19 cellular contexts compared by ENCODE assay signal in genomic region chr4:40586034-40586433, GRCh38. TPM values are rescaled to one million over a fixed set of nuclear protein-coding genes. Genes with fewer than 3 reads are reported as not detected.
DNase-seq lines count a peak whose midpoint lies in the region; ATAC-seq, FAIRE-seq and TF ChIP-seq lines count a peak whose summit lies in the region.
"Had no signal": no experiment of that assay in that cellular context is flagged by ENCODE, and none has a peak within 500 bp of the region (broad histone marks: within the 10 kb centered on the region; RNA-seq: fewer than 3 reads in every experiment).

No MANE protein-coding gene starts in this region.

- peak overlapping the region; percentile 31 for H3K27ac Mint-ChIP-seq in Calu3 (ENCODE audit: unreplicated experiment)
- H3K27ac Mint-ChIP-seq in natural killer cell treated with Interleukin-12 subunit alpha and Interleukin-12 subunit beta and Interleukin-15 and Interleukin-18, amount 100 ng/mL, for 72 hours = peak overlapping the region in 1 of 2 donors; percentile 52
- H3K27ac Mint-ChIP-seq: activated B cell treated with CpG ODN at 0.5 μM for 24 hours had no signal

- H3K36me3 ChIP-seq in bronchial epithelial cell (ENCODE audit: control insufficient read depth, insufficient read depth, low read length) = no peaks in the 10 kb centered on the region
- H3K36me3 ChIP-seq: colonic mucosa, Peyer's patch had no signal

- TF ChIP-seq CTCF in Calu3 (IDR thresholded peaks at IDR 0.05; ENCODE audit: unreplicated experiment) (no peak), bronchial epithelial cell (IDR thresholded peaks at IDR 0.05; ENCODE audit: insufficient read depth, low read length, severe bottlenecking) (no peak)

- no peaks in the 10 kb centered on the region for H3K27me3 Mint-ChIP-seq in Calu3 (ENCODE audit: unreplicated experiment)
- H3K27me3 Mint-ChIP-seq in natural killer cell treated with Interleukin-12 subunit alpha and Interleukin-12 subunit beta and Interleukin-15 and Interleukin-18, amount 100 ng/mL, for 72 hours = peaks cover 15 to 20% of the 10 kb centered on the region in 2 donors
- H3K27me3 Mint-ChIP-seq: activated B cell treated with CpG ODN at 0.5 μM for 24 hours had no signal

- no peak overlapping the region for H3K4me3 ChIP-seq in bronchial epithelial cell (ENCODE audit: low read depth, low read length)
- H3K4me3 ChIP-seq: colonic mucosa, heart right ventricle, Peyer's patch had no signal

- H3K27me3 ChIP-seq in bronchial epithelial cell (ENCODE audit: control insufficient read depth, insufficient read depth, low read length) = no peaks in the 10 kb centered on the region
- H3K27me3 ChIP-seq: colonic mucosa, Peyer's patch had no signal

- no peak for FAIRE-seq in bronchial epithelial cell (lab: Jason Lieb, UNC)
- FAIRE-seq: kidney had no signal

- H3K9me3 Mint-ChIP-seq in Calu3 (ENCODE audit: low read depth, unreplicated experiment) = no peaks in the 10 kb centered on the region
- no peaks in the 10 kb centered on the region for H3K9me3 Mint-ChIP-seq in natural killer cell treated with Interleukin-12 subunit alpha and Interleukin-12 subunit beta and Interleukin-15 and Interleukin-18, amount 100 ng/mL, for 72 hours
- H3K9me3 Mint-ChIP-seq: activated B cell treated with CpG ODN at 0.5 μM for 24 hours had no signal

- H3K36me3 Mint-ChIP-seq in Calu3 (ENCODE audit: insufficient read depth, unreplicated experiment) = peaks cover 18% of the 10 kb centered on the region
- H3K36me3 Mint-ChIP-seq in natural killer cell treated with Interleukin-12 subunit alpha and Interleukin-12 subunit beta and Interleukin-15 and Interleukin-18, amount 100 ng/mL, for 72 hours = no peaks in the 10 kb centered on the region

- peak; percentile 50 to 69 for ATAC-seq in natural killer cell treated with Interleukin-12 subunit alpha and Interleukin-12 subunit beta and Interleukin-15 and Interleukin-18, amount 100 ng/mL, for 72 hours
- ATAC-seq in GM18520 (IDR thresholded peaks at IDR 0.05; ENCODE audit: unreplicated experiment) = no peak

- DNase-seq in Calu3 (no peak), NCI-H226 (peak; percentile 31), bronchial epithelial cell (ENCODE audit: low read depth) (peak; percentile 68), SK-N-DZ (ENCODE audit: low spot score) (no peak), NCI-H1694 (lab: John Stamatoyannopoulos, UW) (no peak), GDM1 (lab: John Stamatoyannopoulos, UW) (no peak)
- no peak for DNase-seq in natural killer cell treated with Interleukin-12 subunit alpha and Interleukin-12 subunit beta and Interleukin-15 and Interleukin-18, amount 100 ng/mL, for 72 hours (ENCODE audit: low spot score)
- DNase-seq: activated B cell treated with CpG ODN at 0.5 μM for 24 hours, colonic mucosa, GOT3, heart right ventricle, Karpas-422, kidney, midbrain, NCI-H187 treated with DMSO at 0.1 percent for 48 hours, NCI-H524, Peyer's patch, right cardiac atrium had no signal

- intact Hi-C loops in Calu3 (cut with micrococcal nuclease; ENCODE audit: unreplicated experiment) = no loop called here

- no peak overlapping the region for H3K4me3 Mint-ChIP-seq in Calu3 (ENCODE audit: low read depth, unreplicated experiment)
- H3K4me3 Mint-ChIP-seq in natural killer cell treated with Interleukin-12 subunit alpha and Interleukin-12 subunit beta and Interleukin-15 and Interleukin-18, amount 100 ng/mL, for 72 hours = no peak overlapping the region
- H3K4me3 Mint-ChIP-seq: activated B cell treated with CpG ODN at 0.5 μM for 24 hours had no signal

- peaks cover 40% of the 10 kb centered on the region for H3K4me1 Mint-ChIP-seq in Calu3 (ENCODE audit: low read depth, unreplicated experiment)
- peaks cover 0 to 7% of the 10 kb centered on the region in 2 donors for H3K4me1 Mint-ChIP-seq in natural killer cell treated with Interleukin-12 subunit alpha and Interleukin-12 subunit beta and Interleukin-15 and Interleukin-18, amount 100 ng/mL, for 72 hours (ENCODE audit: low read depth in 2 of 2)
- H3K4me1 Mint-ChIP-seq: activated B cell treated with CpG ODN at 0.5 μM for 24 hours had no signal

- no TSS peak for BruUV-seq in Calu3 (replicated peaks; lab: Mats Ljungman, UMichigan)

- CTCF ChIA-PET in Calu3 (lab: Charles Lee) = interaction anchor here (0.6 kb wide), 1 partner anchor 136 kb away, joined by 10 read pairs; no protein-coding TSS in a partner anchor

RNA-seq across cellular contexts. Expression of gene RBM47, which starts 43.6 kb away (rescaled TPM):
- 86.6 and 106 TPM in 2 replicates for total RNA-seq in Calu3 (2022)
- 35.0 and 42.9 TPM in 2 replicates for total RNA-seq in bronchial epithelial cell
- 10 to 100 TPM in 1 of 2 donors, 1 to 10 TPM in 1; 8.5 to 15.4 TPM for total RNA-seq in natural killer cell treated with Interleukin-12 subunit alpha and Interleukin-12 subunit beta and Interleukin-15 and Interleukin-18, amount 100 ng/mL, for 72 hours
- not detected in 2 replicates for polyA plus RNA-seq in SK-N-DZ (2014; cell fraction: cytosol; rRNA removed)
- polyA plus RNA-seq in SK-N-DZ (2014; cell fraction: nucleus; rRNA removed) = not detected in 2 replicates

Comparison
In these comparisons a context has a peak if more than half of its experiments do, and no peak if none do; other contexts are left out.
1. DNase-seq: peak in NCI-H226 (single experiment) and bronchial epithelial cell (single experiment); none in Calu3 (single experiment), natural killer cell treated with Interleukin-12 subunit alpha and Interleukin-12 subunit beta and Interleukin-15 and Interleukin-18, amount 100 ng/mL, for 72 hours (single experiment), SK-N-DZ (single experiment), NCI-H1694 (single experiment) and GDM1 (single experiment).